ENCODE assay signal across 1 cellular context in genomic region chr10:90658791-90659190, GRCh38.
TF ChIP-seq lines count a peak whose summit lies in the region.

No MANE protein-coding gene starts in this region.

TF ChIP-seq in Ishikawa, 13 proteins besides CTCF, POLR2A, EP300 and RAD21 (continued from another document):
- TF ChIP-seq USF1 (IDR thresholded peaks at IDR 0.05) (no peak), CREB1 (IDR thresholded peaks at IDR 0.05; ENCODE audit: low read depth) (no peak), TAF1 (IDR thresholded peaks at IDR 0.05; ENCODE audit: low read depth) (no peak), YY1 (IDR thresholded peaks at IDR 0.05; ENCODE audit: low read depth) (no peak), CEBPB (IDR thresholded peaks at IDR 0.05) (no peak), TCF12 (IDR thresholded peaks at IDR 0.05; ENCODE audit: low read depth) (no peak), ZBTB7A (IDR thresholded peaks at IDR 0.05; ENCODE audit: low read depth) (no peak), TEAD4 (IDR thresholded peaks at IDR 0.05) (no peak), NFIC (IDR thresholded peaks at IDR 0.05) (no peak)
- TF ChIP-seq, protein P1, sequence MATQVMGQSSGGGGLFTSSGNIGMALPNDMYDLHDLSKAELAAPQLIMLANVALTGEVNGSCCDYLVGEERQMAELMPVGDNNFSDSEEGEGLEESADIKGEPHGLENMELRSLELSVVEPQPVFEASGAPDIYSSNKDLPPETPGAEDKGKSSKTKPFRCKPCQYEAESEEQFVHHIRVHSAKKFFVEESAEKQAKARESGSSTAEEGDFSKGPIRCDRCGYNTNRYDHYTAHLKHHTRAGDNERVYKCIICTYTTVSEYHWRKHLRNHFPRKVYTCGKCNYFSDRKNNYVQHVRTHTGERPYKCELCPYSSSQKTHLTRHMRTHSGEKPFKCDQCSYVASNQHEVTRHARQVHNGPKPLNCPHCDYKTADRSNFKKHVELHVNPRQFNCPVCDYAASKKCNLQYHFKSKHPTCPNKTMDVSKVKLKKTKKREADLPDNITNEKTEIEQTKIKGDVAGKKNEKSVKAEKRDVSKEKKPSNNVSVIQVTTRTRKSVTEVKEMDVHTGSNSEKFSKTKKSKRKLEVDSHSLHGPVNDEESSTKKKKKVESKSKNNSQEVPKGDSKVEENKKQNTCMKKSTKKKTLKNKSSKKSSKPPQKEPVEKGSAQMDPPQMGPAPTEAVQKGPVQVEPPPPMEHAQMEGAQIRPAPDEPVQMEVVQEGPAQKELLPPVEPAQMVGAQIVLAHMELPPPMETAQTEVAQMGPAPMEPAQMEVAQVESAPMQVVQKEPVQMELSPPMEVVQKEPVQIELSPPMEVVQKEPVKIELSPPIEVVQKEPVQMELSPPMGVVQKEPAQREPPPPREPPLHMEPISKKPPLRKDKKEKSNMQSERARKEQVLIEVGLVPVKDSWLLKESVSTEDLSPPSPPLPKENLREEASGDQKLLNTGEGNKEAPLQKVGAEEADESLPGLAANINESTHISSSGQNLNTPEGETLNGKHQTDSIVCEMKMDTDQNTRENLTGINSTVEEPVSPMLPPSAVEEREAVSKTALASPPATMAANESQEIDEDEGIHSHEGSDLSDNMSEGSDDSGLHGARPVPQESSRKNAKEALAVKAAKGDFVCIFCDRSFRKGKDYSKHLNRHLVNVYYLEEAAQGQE (IDR thresholded peaks at IDR 0.05; ENCODE audit: low read depth): no peak
- TF ChIP-seq, protein P2, sequence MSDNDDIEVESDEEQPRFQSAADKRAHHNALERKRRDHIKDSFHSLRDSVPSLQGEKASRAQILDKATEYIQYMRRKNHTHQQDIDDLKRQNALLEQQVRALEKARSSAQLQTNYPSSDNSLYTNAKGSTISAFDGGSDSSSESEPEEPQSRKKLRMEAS (IDR thresholded peaks at IDR 0.05): no peak
